ENCODE assay signal across 11 cellular contexts in genomic region chr3:56987238-56987932, GRCh38.
A peak's percentile ranks its signal among the peaks of the same experiment; 100 is the strongest.
DNase-seq lines count a peak whose midpoint lies in the region; ATAC-seq, FAIRE-seq and TF ChIP-seq lines count a peak whose summit lies in the region.
"Had no signal": no experiment of that assay in that cellular context is flagged by ENCODE, and none has a peak within 500 bp of the region (broad histone marks: within the 10 kb centered on the region; RNA-seq: fewer than 3 reads in every experiment).

No MANE protein-coding gene starts in this region.

- H3K4me1 Mint-ChIP-seq in natural killer cell treated with Interleukin-12 subunit alpha and Interleukin-12 subunit beta and Interleukin-15 and Interleukin-18, amount 100 ng/mL, for 72 hours (ENCODE audit: low read depth in 2 of 2): peaks cover 0 to 6% of the 10 kb centered on the region in 2 donors

- H3K36me3 ChIP-seq in cardiac muscle cell (no peaks in the 10 kb centered on the region), right atrium auricular region (no peaks in the 10 kb centered on the region), OCI-LY3 (replicated peaks; ENCODE audit: low read depth, low read length) (no peaks in the 10 kb centered on the region), endothelial cell of umbilical vein (ENCODE audit: control insufficient read depth in 2 of 2, extremely low read depth in 1 of 2, insufficient read depth in 2 of 2, low read length in 2 of 2) (no peaks in the 10 kb centered on the region), testis (ENCODE audit: low read depth, missing control alignments) (no peaks in the 10 kb centered on the region)

- H3K27me3 Mint-ChIP-seq in natural killer cell treated with Interleukin-12 subunit alpha and Interleukin-12 subunit beta and Interleukin-15 and Interleukin-18, amount 100 ng/mL, for 72 hours: peaks cover 7 to 12% of the 10 kb centered on the region in 2 donors

- no TSS peak for BruUV-seq in endothelial cell of umbilical vein (replicated peaks; lab: Mats Ljungman, UMichigan)

- no peak overlapping the region for H3K4me3 Mint-ChIP-seq in natural killer cell treated with Interleukin-12 subunit alpha and Interleukin-12 subunit beta and Interleukin-15 and Interleukin-18, amount 100 ng/mL, for 72 hours

- H4K20me1 ChIP-seq in OCI-LY3 (ENCODE audit: insufficient read depth, low read length) (no peaks in the 10 kb centered on the region), endothelial cell of umbilical vein (replicated peaks; ENCODE audit: control insufficient read depth, extremely low read depth, insufficient read depth, low read length) (no peaks in the 10 kb centered on the region)

- POLR2A ChIA-PET in endothelial cell of umbilical vein (lab: Charles Lee): no interaction called here

- H3K79me2 ChIP-seq in OCI-LY3 (ENCODE audit: low read length) (no peaks in the 10 kb centered on the region), endothelial cell of umbilical vein (ENCODE audit: control insufficient read depth, insufficient read depth, low read length) (no peaks in the 10 kb centered on the region)

- H3K4me1 ChIP-seq in cardiac muscle cell (ENCODE audit: low read depth) (no peaks in the 10 kb centered on the region), right atrium auricular region (peaks cover 0 to 47% of the 10 kb centered on the region in 2 donors), OCI-LY3 (ENCODE audit: low read length) (peaks cover 10% of the 10 kb centered on the region), endothelial cell of umbilical vein (ENCODE audit: control insufficient read depth, extremely low read depth, insufficient read depth, low read length) (no peaks in the 10 kb centered on the region), testis (peaks cover 56% of the 10 kb centered on the region)

- TF ChIP-seq CTCF in cardiac muscle cell (IDR thresholded peaks at IDR 0.05; ENCODE audit: low read depth, low read length): peak; percentile 46
- TF ChIP-seq CTCF in right atrium auricular region (IDR thresholded peaks at IDR 0.05): peak in 1 of 2 donors; percentile 37
- TF ChIP-seq CTCF in OCI-LY3 (IDR thresholded peaks at IDR 0.05; ENCODE audit: low read depth, low read length): peak; percentile 59
- peak; percentile 48 to 56 for TF ChIP-seq CTCF in endothelial cell of umbilical vein (IDR thresholded peaks at IDR 0.05; ENCODE audit: extremely low read depth in 1 of 2, insufficient read depth in 1 of 2, low read depth in 1 of 2, low read length in 2 of 2)
- peak in 2 of 3 experiments; percentile 20 to 22 for TF ChIP-seq CTCF in testis (IDR thresholded peaks at IDR 0.05)

- H3K9me3 Mint-ChIP-seq in natural killer cell treated with Interleukin-12 subunit alpha and Interleukin-12 subunit beta and Interleukin-15 and Interleukin-18, amount 100 ng/mL, for 72 hours: no peaks in the 10 kb centered on the region

- H3K27me3 ChIP-seq in cardiac muscle cell (peaks cover 20% of the 10 kb centered on the region), right atrium auricular region (no peaks in the 10 kb centered on the region), OCI-LY3 (ENCODE audit: low read depth, low read length) (peaks cover 16% of the 10 kb centered on the region), endothelial cell of umbilical vein (ENCODE audit: control insufficient read depth in 2 of 2, insufficient read depth in 2 of 2, low read length in 2 of 2) (peaks cover 0 to 2% of the 10 kb centered on the region in 2 experiments), testis (no peaks in the 10 kb centered on the region)

- dilution Hi-C loops in endothelial cell of umbilical vein (cut with MboI; ENCODE audit: extremely low pct_ligation_motif_present, low sequenced_read_pairs): no loop called here

- CTCF ChIA-PET in endothelial cell of umbilical vein (lab: Charles Lee): interaction anchor here (0.6 to 5.8 kb wide), 21 partner anchors 14 to 302 kb away, joined by 3 to 246 read pairs (median 12); partner anchors contain the start of gene ARHGEF3

- H3K9me3 ChIP-seq in cardiac muscle cell (ENCODE audit: low read depth) (no peaks in the 10 kb centered on the region), right atrium auricular region (no peaks in the 10 kb centered on the region), OCI-LY3 (ENCODE audit: insufficient read depth, low read length) (no peaks in the 10 kb centered on the region), endothelial cell of umbilical vein (replicated peaks; ENCODE audit: control insufficient read depth, insufficient read depth, low read length) (no peaks in the 10 kb centered on the region), testis (no peaks in the 10 kb centered on the region)

- H3K9me1 ChIP-seq in endothelial cell of umbilical vein (replicated peaks; ENCODE audit: control insufficient read depth, extremely low read depth, insufficient read depth, low read length): no peaks in the 10 kb centered on the region

- ATAC-seq in left colon (no peak), GM21619 (IDR thresholded peaks at IDR 0.05; ENCODE audit: unreplicated experiment) (no peak)
- ATAC-seq in natural killer cell treated with Interleukin-12 subunit alpha and Interleukin-12 subunit beta and Interleukin-15 and Interleukin-18, amount 100 ng/mL, for 72 hours: no peak

- no peak overlapping the region for H3K9ac ChIP-seq in OCI-LY3 (ENCODE audit: low read length)
- no peak overlapping the region for H3K9ac ChIP-seq in endothelial cell of umbilical vein (replicated peaks; ENCODE audit: extremely low read depth, insufficient read depth, low read length)

- no peaks in the 10 kb centered on the region for H3K36me3 Mint-ChIP-seq in natural killer cell treated with Interleukin-12 subunit alpha and Interleukin-12 subunit beta and Interleukin-15 and Interleukin-18, amount 100 ng/mL, for 72 hours

- no peak overlapping the region for H3K27ac ChIP-seq in cardiac muscle cell
- no peak overlapping the region for H3K27ac ChIP-seq in right atrium auricular region
- no peak overlapping the region for H3K27ac ChIP-seq in OCI-LY3 (ENCODE audit: low read length)
- no peak overlapping the region for H3K27ac ChIP-seq in endothelial cell of umbilical vein (ENCODE audit: insufficient read depth, low read depth, low read length)
- H3K27ac ChIP-seq in testis: no peak overlapping the region
- H3K27ac ChIP-seq: C4-2B had no signal

- TF ChIP-seq POLR2A in endothelial cell of umbilical vein (IDR thresholded peaks at IDR 0.05; ENCODE audit: low read depth, low read length) (no peak), testis (IDR thresholded peaks at IDR 0.05) (no peak)

- H3K4me3 ChIP-seq in cardiac muscle cell (no peak overlapping the region), right atrium auricular region (no peak overlapping the region), OCI-LY3 (ENCODE audit: low read length) (no peak overlapping the region), endothelial cell of umbilical vein (replicated peaks in 1 of 3; ENCODE audit: insufficient read depth in 1 of 3, low read depth in 1 of 3, low read length in 3 of 3) (no peak overlapping the region), testis (no peak overlapping the region)

- H2AFZ ChIP-seq in OCI-LY3 (ENCODE audit: low read depth, low read length) (no peak overlapping the region), endothelial cell of umbilical vein (ENCODE audit: low read depth, low read length) (peak overlapping the region; percentile 50)

- peak; percentile 40 to 42 for DNase-seq in cardiac muscle cell (ENCODE audit: low read depth in 1 of 2, low spot score in 1 of 2)
- DNase-seq in right atrium auricular region (ENCODE audit: low spot score): no peak
- DNase-seq in endothelial cell of umbilical vein (ENCODE audit: low read depth, low spot score): peak; percentile 31
- DNase-seq in testis: no peak
- DNase-seq in left colon: no peak
- DNase-seq in natural killer cell treated with Interleukin-12 subunit alpha and Interleukin-12 subunit beta and Interleukin-15 and Interleukin-18, amount 100 ng/mL, for 72 hours (ENCODE audit: low spot score): no peak
- DNase-seq: nucleus accumbens had no signal

- H3K27ac Mint-ChIP-seq in natural killer cell treated with Interleukin-12 subunit alpha and Interleukin-12 subunit beta and Interleukin-15 and Interleukin-18, amount 100 ng/mL, for 72 hours: no peak overlapping the region

- no peak for FAIRE-seq in endothelial cell of umbilical vein (lab: Jason Lieb, UNC)
- FAIRE-seq: colon had no signal

- no peak overlapping the region for H3K4me2 ChIP-seq in OCI-LY3 (ENCODE audit: low read length)
- H3K4me2 ChIP-seq in endothelial cell of umbilical vein (ENCODE audit: insufficient read depth, low read length): no peak overlapping the region

- intact Hi-C loops in endothelial cell of umbilical vein (cut with micrococcal nuclease) (loop anchor here (1.0 to 5.0 kb wide), 3 partner anchors 131 to 230 kb away; partner anchors contain the start of gene ARHGEF3), testis (cut with DNase I; ENCODE audit: low total_unique reads) (loop anchor here (5.0 kb wide), 1 partner anchor 285 kb away; no protein-coding TSS in a partner anchor), left colon (cut with DNase I, micrococcal nuclease) (loop anchor here in 1 of 2 donors (5.0 kb wide), 1 partner anchor 285 kb away; no protein-coding TSS in a partner anchor)

- 50 to 52% methylated on average over 6 of the region's 6 CpGs for WGBS in testis, 2 donors

TF ChIP-seq in endothelial cell of umbilical vein, 7 proteins besides CTCF, POLR2A, EP300 and RAD21:
- TF ChIP-seq POLR2AphosphoS5 (IDR thresholded peaks at IDR 0.05; ENCODE audit: insufficient read depth, low read depth, low read length): no peak
- TF ChIP-seq JUN (IDR thresholded peaks at IDR 0.05; ENCODE audit: borderline replicate concordance, insufficient read depth, insufficient read length, low read depth): no peak
- TF ChIP-seq FOS (IDR thresholded peaks at IDR 0.05; ENCODE audit: borderline replicate concordance, insufficient read depth, low read length): no peak
- no peak for TF ChIP-seq GATA2 (IDR thresholded peaks at IDR 0.05; ENCODE audit: insufficient read depth, insufficient read length, low read depth, low read length)
- no peak for TF ChIP-seq MYC (IDR thresholded peaks at IDR 0.05; ENCODE audit: low read depth, low read length)
- no peak for TF ChIP-seq MAX (IDR thresholded peaks at IDR 0.05; ENCODE audit: insufficient read depth, insufficient read length)
- TF ChIP-seq EZH2 (IDR thresholded peaks at IDR 0.05; ENCODE audit: borderline replicate concordance, low read depth, low read length, severe bottlenecking): no peak

Comparison
In these comparisons a context has a peak if more than half of its experiments do, and no peak if none do; other contexts are left out.
1. DNase-seq: peak in cardiac muscle cell (2 of 2) and endothelial cell of umbilical vein (single experiment); none in right atrium auricular region (single experiment), testis (single experiment), left colon (0 of 2) and natural killer cell treated with Interleukin-12 subunit alpha and Interleukin-12 subunit beta and Interleukin-15 and Interleukin-18, amount 100 ng/mL, for 72 hours (single experiment).